13 cellular contexts compared by ENCODE assay signal in genomic region chr2:64738026-64738425, GRCh38.
A peak's percentile ranks its signal among the peaks of the same experiment; 100 is the strongest.
DNase-seq lines count a peak whose midpoint lies in the region; ATAC-seq and TF ChIP-seq lines count a peak whose summit lies in the region.
"Had no signal": no experiment of that assay in that cellular context is flagged by ENCODE, and none has a peak within 500 bp of the region (broad histone marks: within the 10 kb centered on the region; RNA-seq: fewer than 3 reads in every experiment).

No MANE protein-coding gene starts in this region.

- peaks cover 3% of the 10 kb centered on the region for H3K36me3 Mint-ChIP-seq in activated naive CD8-positive, alpha-beta T cell

- peak; percentile 90 for ATAC-seq in GM18868 (IDR thresholded peaks at IDR 0.05; ENCODE audit: unreplicated experiment)
- ATAC-seq in GM21423 (IDR thresholded peaks at IDR 0.05; ENCODE audit: unreplicated experiment), result peak; percentile 64
- peak; percentile 58 for ATAC-seq in HG03108 (IDR thresholded peaks at IDR 0.05; ENCODE audit: unreplicated experiment)

- no peak for TF ChIP-seq POLR2A in prostate gland (IDR thresholded peaks at IDR 0.05)

- peak overlapping the region; percentile 81 for H3K27ac Mint-ChIP-seq in activated naive CD8-positive, alpha-beta T cell

- H3K27ac ChIP-seq in prostate gland, result no peak overlapping the region
- H3K27ac ChIP-seq: ascending aorta, transverse colon had no signal

- no peaks in the 10 kb centered on the region for H3K27me3 ChIP-seq in prostate gland (replicated peaks; ENCODE audit: insufficient read depth)
- H3K27me3 ChIP-seq: ascending aorta, transverse colon had no signal

- no peaks in the 10 kb centered on the region for H3K4me1 ChIP-seq in prostate gland (replicated peaks)
- H3K4me1 ChIP-seq: transverse colon had no signal

- H3K4me1 Mint-ChIP-seq in activated naive CD8-positive, alpha-beta T cell (ENCODE audit: low read depth), result peaks cover 32% of the 10 kb centered on the region

- 100% methylated on average over 1 of the region's 1 CpG for WGBS in prostate gland

- H3K27me3 Mint-ChIP-seq in activated naive CD8-positive, alpha-beta T cell, result no peaks in the 10 kb centered on the region
- H3K27me3 Mint-ChIP-seq: CD4-positive, CD25-positive, alpha-beta regulatory T cell had no signal

- no peak overlapping the region for H3K4me3 ChIP-seq in prostate gland
- H3K4me3 ChIP-seq: ascending aorta, transverse colon had no signal

- peak overlapping the region; percentile 53 for H3K4me3 Mint-ChIP-seq in activated naive CD8-positive, alpha-beta T cell
- H3K4me3 Mint-ChIP-seq: CD4-positive, CD25-positive, alpha-beta regulatory T cell had no signal

- intact Hi-C loops in prostate gland (cut with DNase I), result no loop called here

- DNase-seq in prostate gland (ENCODE audit: low spot score) (no peak), AML-193 (lab: John Stamatoyannopoulos, UW) (no peak), GM03348 (ENCODE audit: low spot score) (no peak), GM19238 (ENCODE audit: insufficient read length, low spot score) (no peak)
- DNase-seq: NCI-H1436 treated with DMSO at 0.1 percent for 48 hours, NCI-H526 treated with DMSO at 0.1 percent for 48 hours, transverse colon had no signal

- TF ChIP-seq CTCF in prostate gland (IDR thresholded peaks at IDR 0.05), result no peak

- no peaks in the 10 kb centered on the region for H3K9me3 Mint-ChIP-seq in activated naive CD8-positive, alpha-beta T cell (ENCODE audit: low read depth)
- H3K9me3 Mint-ChIP-seq: CD4-positive, CD25-positive, alpha-beta regulatory T cell had no signal

- H3K9me3 ChIP-seq in prostate gland, result no peaks in the 10 kb centered on the region
- H3K9me3 ChIP-seq: ascending aorta, transverse colon had no signal

- H3K36me3 ChIP-seq in prostate gland, result no peaks in the 10 kb centered on the region
- H3K36me3 ChIP-seq: ascending aorta, transverse colon had no signal
